Comparison of ENCODE assay signal across 27 cellular contexts in genomic region chr20:56595746-56596478, GRCh38. TPM values are rescaled to one million over a fixed set of nuclear protein-coding genes. Genes with fewer than 3 reads are reported as not detected.
DNase-seq lines count a peak whose midpoint lies in the region; TF ChIP-seq lines count a peak whose summit lies in the region.
"Had no signal": no experiment of that assay in that cellular context is flagged by ENCODE, and none has a peak within 500 bp of the region (broad histone marks: within the 10 kb centered on the region; RNA-seq: fewer than 3 reads in every experiment).

No MANE protein-coding gene starts in this region.

- H3K9ac ChIP-seq in HUES64 (ENCODE audit: low read depth, low read length), result no peak overlapping the region
- no peak overlapping the region for H3K9ac ChIP-seq in endodermal cell (ENCODE audit: extremely low read depth, low read length, poor library complexity, severe bottlenecking)

- DNase-seq in ELF-1 (ENCODE audit: low read depth, low spot score), result peak; percentile 82
- peak; percentile 89 for DNase-seq in endodermal cell
- DNase-seq in islet precursor cell, result peak; percentile 47
- no peak for DNase-seq in NK-92 treated with Interleukin-12 subunit alpha and Interleukin-12 subunit beta, amount 100 ng/mL, for 24 hours (lab: John Stamatoyannopoulos, UW)
- DNase-seq in germinal center (ENCODE audit: low spot score), result no peak
- no peak for DNase-seq in coronary artery (ENCODE audit: low spot score)
- no peak for DNase-seq in NCI-H226
- DNase-seq: Calu3; CD8-positive, alpha-beta memory T cell; DMS153; GDM1; KBM-7; MM.1S; NCI-H1092; NCI-H1436; NCI-H1930; NCI-H2227 treated with DMSO at 0.1 percent for 48 hours; NCI-H524 treated with DMSO at 0.1 percent for 48 hours; NCI-H82; PC-3; SHP77 treated with DMSO at 0.1 percent for 48 hours; SW 1271 had no signal

- WGBS in HUES64, result 68% methylated on average over 14 of the region's 17 CpGs
- 77 to 84% methylated on average over 13 to 14 of the region's 17 CpGs for WGBS in endodermal cell (ENCODE audit: insufficient coverage in 1 of 2, insufficient read length in 1 of 2), 2 experiments

- peaks cover 12% of the 10 kb centered on the region for H3K4me1 ChIP-seq in HUES64 (ENCODE audit: insufficient read depth, low read length)
- no peaks in the 10 kb centered on the region for H3K4me1 ChIP-seq in endodermal cell (ENCODE audit: control insufficient read depth, insufficient read depth, low read length)

- peak overlapping the region; percentile 62; the same call in 1 of the 2 replicates for H3K27ac ChIP-seq in HUES64 (ENCODE audit: low read depth, low read length)
- no peak overlapping the region for H3K27ac ChIP-seq in endodermal cell (ENCODE audit: low read depth, low read length)
- H3K27ac ChIP-seq in coronary artery, result no peak overlapping the region
- H3K27ac ChIP-seq: 22Rv1, C4-2B, RWPE1, SK-N-MC had no signal

- H3K36me3 Mint-ChIP-seq in endodermal cell (ENCODE audit: low read depth), result no peaks in the 10 kb centered on the region
- H3K36me3 Mint-ChIP-seq: CD8-positive, alpha-beta memory T cell had no signal

- H3K4me1 Mint-ChIP-seq in endodermal cell, result peaks cover 24% of the 10 kb centered on the region
- H3K4me1 Mint-ChIP-seq: CD8-positive, alpha-beta memory T cell had no signal

- H3K9me3 ChIP-seq in HUES64 (ENCODE audit: insufficient read depth, low read depth, low read length) (no peaks in the 10 kb centered on the region), endodermal cell (ENCODE audit: control insufficient read depth, low read length) (no peaks in the 10 kb centered on the region)

- no peak overlapping the region for H3K4me3 Mint-ChIP-seq in endodermal cell
- H3K4me3 Mint-ChIP-seq: CD8-positive, alpha-beta memory T cell had no signal

- TF ChIP-seq CTCF in endodermal cell (conservative IDR thresholded peaks at IDR 0.05), result no peak
- TF ChIP-seq CTCF in coronary artery (IDR thresholded peaks at IDR 0.05), result no peak

- peaks cover 4% of the 10 kb centered on the region for H3K27me3 Mint-ChIP-seq in endodermal cell (ENCODE audit: insufficient read depth)

- H3K4me3 ChIP-seq in HUES64 (ENCODE audit: low read length) (no peak overlapping the region), endodermal cell (ENCODE audit: low read length) (no peak overlapping the region), coronary artery (no peak overlapping the region)
- H3K4me3 ChIP-seq: SK-N-MC had no signal

- H3K36me3 ChIP-seq in HUES64 (ENCODE audit: insufficient read depth, low read length), result no peaks in the 10 kb centered on the region
- no peaks in the 10 kb centered on the region for H3K36me3 ChIP-seq in endodermal cell (ENCODE audit: control insufficient read depth, insufficient read depth, low read length)

- no peaks in the 10 kb centered on the region for H3K27me3 ChIP-seq in HUES64 (ENCODE audit: insufficient read depth, low read length)
- H3K27me3 ChIP-seq in endodermal cell (ENCODE audit: control insufficient read depth, insufficient read depth, low read length, poor library complexity, severe bottlenecking), result no peaks in the 10 kb centered on the region

- H3K27ac Mint-ChIP-seq in endodermal cell, result peak overlapping the region; percentile 64

- H3K9me3 Mint-ChIP-seq in endodermal cell, result no peaks in the 10 kb centered on the region
- H3K9me3 Mint-ChIP-seq: CD8-positive, alpha-beta memory T cell had no signal

RNA-seq across cellular contexts. Expression of gene TFAP2C, which starts 33.2 kb away (rescaled TPM):
- polyA plus RNA-seq in HUES64 (2013, experiment 1 of 2), result 5.8 TPM
- 5.5 TPM for polyA plus RNA-seq in HUES64 (2013, experiment 2 of 2)
- 1 to 10 TPM in 1 of 2 donors, under 1 TPM in 1; 0.31 to 1.8 TPM for total RNA-seq in endodermal cell
- 15.0 TPM for polyA plus RNA-seq in endodermal cell (2013, experiment 1 of 2)
- 15.4 TPM for polyA plus RNA-seq in endodermal cell (2013, experiment 2 of 2)
- total RNA-seq: CD8-positive, alpha-beta memory T cell had no signal
- polyA plus RNA-seq: CD8-positive, alpha-beta memory T cell had no signal

Comparison
In these comparisons a context has a peak if more than half of its experiments do, and no peak if none do; other contexts are left out.
1. DNase-seq: peak in ELF-1 (single experiment), endodermal cell (single experiment) and islet precursor cell (single experiment); none in NK-92 treated with Interleukin-12 subunit alpha and Interleukin-12 subunit beta, amount 100 ng/mL, for 24 hours (single experiment), germinal center (single experiment), coronary artery (single experiment) and NCI-H226 (single experiment).